Comparison of ENCODE assay signal across 1 cellular context in genomic region chr14:23613242-23614070, GRCh38.
TF ChIP-seq lines count a peak whose summit lies in the region.

No MANE protein-coding gene starts in this region.

TF ChIP-seq in liver, 16 proteins besides CTCF, POLR2A, EP300 and RAD21 (continued from another document):
- TF ChIP-seq REST (IDR thresholded peaks at IDR 0.05): peak; percentile 71
- TF ChIP-seq YY1 (IDR thresholded peaks at IDR 0.05): peak; percentile 95
- TF ChIP-seq MAX (IDR thresholded peaks at IDR 0.05): peak; percentile 38
- TF ChIP-seq HNF4A (conservative IDR thresholded peaks at IDR 0.05): peak; percentile 75 to 80
